27 cellular contexts compared by ENCODE assay signal in genomic region chr13:110277357-110277950, GRCh38. TPM values are rescaled to one million over a fixed set of nuclear protein-coding genes. Genes with fewer than 3 reads are reported as not detected.
DNase-seq lines count a peak whose midpoint lies in the region; ATAC-seq and TF ChIP-seq lines count a peak whose summit lies in the region.
"Had no signal": no experiment of that assay in that cellular context is flagged by ENCODE, and none has a peak within 500 bp of the region (broad histone marks: within the 10 kb centered on the region; RNA-seq: fewer than 3 reads in every experiment).

No MANE protein-coding gene starts in this region.

- no TSS peak for BruUV-seq in PC-3 (replicated peaks; lab: Mats Ljungman, UMichigan)

- H3K9ac ChIP-seq in smooth muscle cell (ENCODE audit: low read depth) (no peak overlapping the region), PC-3 (ENCODE audit: low read length) (no peak overlapping the region)

- H3K4me2 ChIP-seq in smooth muscle cell (no peak overlapping the region), PC-3 (ENCODE audit: low read length) (no peak overlapping the region)

- H3K4me3 ChIP-seq in coronary artery (no peak overlapping the region), lower leg skin (ENCODE audit: low read depth, poor library complexity, severe bottlenecking) (no peak overlapping the region), smooth muscle cell (no peak overlapping the region), PC-3 (ENCODE audit: low read length) (no peak overlapping the region)
- H3K4me3 ChIP-seq: HAP-1, heart left ventricle, prostate gland, skin epidermis, upper lobe of right lung had no signal

- peaks cover 83% of the 10 kb centered on the region for H3F3A ChIP-seq in smooth muscle cell (ENCODE audit: low read depth)
- H3F3A ChIP-seq in PC-3 (ENCODE audit: low read length, unreplicated experiment): no peaks in the 10 kb centered on the region

- H4K20me1 ChIP-seq in smooth muscle cell (ENCODE audit: low read depth) (peaks cover 100% of the 10 kb centered on the region), PC-3 (ENCODE audit: low read length) (no peaks in the 10 kb centered on the region)

- H3K27ac ChIP-seq in coronary artery (peak overlapping the region; percentile 43 to 71), smooth muscle cell (ENCODE audit: low read depth) (peak overlapping the region; percentile 58), PC-3 (ENCODE audit: low read length) (no peak overlapping the region)
- H3K27ac ChIP-seq: prostate gland, skin epidermis, upper lobe of right lung, WERI-Rb-1 had no signal

- H3K27me3 Mint-ChIP-seq in T-helper 2 cell treated with Interferon-gamma antibody and Interleukin-4, amounts not matched to agents 5 μg/mL and 100 μg/mL, for 36 hours (ENCODE audit: low read depth): peaks cover 13% of the 10 kb centered on the region
- H3K27me3 Mint-ChIP-seq: IgD-negative memory B cell, memory B cell had no signal

- no peaks in the 10 kb centered on the region for H3K36me3 Mint-ChIP-seq in T-helper 2 cell treated with Interferon-gamma antibody and Interleukin-4, amounts not matched to agents 5 μg/mL and 100 μg/mL, for 36 hours (ENCODE audit: low read depth)
- H3K36me3 Mint-ChIP-seq: CD14-positive monocyte, IgD-negative memory B cell, memory B cell had no signal

- no peaks in the 10 kb centered on the region for H3K9me3 Mint-ChIP-seq in T-helper 2 cell treated with Interferon-gamma antibody and Interleukin-4, amounts not matched to agents 5 μg/mL and 100 μg/mL, for 36 hours
- H3K9me3 Mint-ChIP-seq: activated CD4-positive, alpha-beta T cell treated with anti-CD3 and anti-CD28 coated beads, Interleukin-2, amount 10 ng/mL, durations not matched to agents 24 days and 14 days; activated naive CD4-positive, alpha-beta T cell treated with anti-CD3 and anti-CD28 coated beads for 36 hours; dendritic cell treated with granulocyte-macrophage colony-stimulating factor and Interleukin-4, amounts not matched to agents 40 ng/mL and 50 ng/mL, for 4 days; memory B cell had no signal

- intact Hi-C loops in lower leg skin (cut with DNase I; ENCODE audit: low total_unique reads) (no loop called here), PC-3 (cut with micrococcal nuclease) (no loop called here)

- H3K4me1 ChIP-seq in smooth muscle cell (ENCODE audit: low read depth) (no peaks in the 10 kb centered on the region), PC-3 (ENCODE audit: insufficient read depth, low read length) (no peaks in the 10 kb centered on the region)
- H3K4me1 ChIP-seq: HAP-1, prostate gland had no signal

- H3K9me3 ChIP-seq in smooth muscle cell (replicated peaks; ENCODE audit: low read depth): no peaks in the 10 kb centered on the region
- H3K9me3 ChIP-seq in PC-3 (ENCODE audit: low read length): no peaks in the 10 kb centered on the region
- H3K9me3 ChIP-seq: HAP-1, heart left ventricle, prostate gland, upper lobe of right lung had no signal

- peak; percentile 16 for DNase-seq in HCEC 1CT
- DNase-seq in coronary artery (ENCODE audit: low spot score): no peak
- peak; percentile 11 to 50 for DNase-seq in lower leg skin (ENCODE audit: low spot score in 2 of 2)
- no peak for DNase-seq in smooth muscle cell (lab: John Stamatoyannopoulos, UW; ENCODE audit: unreplicated experiment)
- DNase-seq in T-helper 2 cell treated with Interferon-gamma antibody and Interleukin-4, amounts not matched to agents 5 μg/mL and 100 μg/mL, for 36 hours (ENCODE audit: low spot score): no peak
- no peak for DNase-seq in PC-3
- DNase-seq in SHP77 treated with DMSO at 0.1 percent for 48 hours (lab: John Stamatoyannopoulos, UW): no peak
- DNase-seq: activated CD4-positive, alpha-beta T cell treated with anti-CD3 and anti-CD28 coated beads, Interleukin-2, amount 10 ng/mL, durations not matched to agents 24 days and 14 days; activated naive CD4-positive, alpha-beta T cell treated with anti-CD3 and anti-CD28 coated beads for 36 hours; activated T-cell treated with anti-CD3 and anti-CD28 coated beads, Interleukin-2, amount 50 U/mL, for 48 hours; amniotic stem cell; DMS79 treated with DMSO at 0.1 percent for 48 hours; NCI-H1048; NCI-H1694; stimulated activated CD4-positive, alpha-beta T cell treated with anti-CD3 and anti-CD28 coated beads, Interleukin-1b, Interleukin-23, amount 100 ng/mL, for 48 hours; stimulated activated CD8-positive, alpha-beta memory T cell treated with anti-CD3 and anti-CD28 coated beads, Interleukin-4, amount 100 ng/mL, for 48 hours; upper lobe of right lung; WERI-Rb-1 had no signal

- H3K27me3 ChIP-seq in smooth muscle cell (ENCODE audit: low read depth) (no peaks in the 10 kb centered on the region), PC-3 (ENCODE audit: low read length) (no peaks in the 10 kb centered on the region)
- H3K27me3 ChIP-seq: heart left ventricle, upper lobe of right lung had no signal

- POLR2A ChIA-PET in PC-3 (lab: Charles Lee; ENCODE audit: unreplicated experiment): no interaction called here

- H3K27ac Mint-ChIP-seq in T-helper 2 cell treated with Interferon-gamma antibody and Interleukin-4, amounts not matched to agents 5 μg/mL and 100 μg/mL, for 36 hours: no peak overlapping the region
- H3K27ac Mint-ChIP-seq: activated CD4-positive, alpha-beta T cell treated with anti-CD3 and anti-CD28 coated beads, Interleukin-2, amount 10 ng/mL, durations not matched to agents 24 days and 14 days; activated naive CD4-positive, alpha-beta T cell treated with anti-CD3 and anti-CD28 coated beads for 36 hours; CD14-positive monocyte; dendritic cell treated with granulocyte-macrophage colony-stimulating factor and Interleukin-4, amounts not matched to agents 40 ng/mL and 50 ng/mL, for 4 days; IgD-negative memory B cell; memory B cell had no signal

- H3K4me1 Mint-ChIP-seq in T-helper 2 cell treated with Interferon-gamma antibody and Interleukin-4, amounts not matched to agents 5 μg/mL and 100 μg/mL, for 36 hours (ENCODE audit: low read depth): no peaks in the 10 kb centered on the region
- H3K4me1 Mint-ChIP-seq: activated CD4-positive, alpha-beta T cell treated with anti-CD3 and anti-CD28 coated beads, Interleukin-2, amount 10 ng/mL, durations not matched to agents 24 days and 14 days; CD14-positive monocyte; IgD-negative memory B cell; memory B cell had no signal

- H3K36me3 ChIP-seq in smooth muscle cell (ENCODE audit: low read depth) (no peaks in the 10 kb centered on the region), PC-3 (ENCODE audit: low read depth, low read length) (no peaks in the 10 kb centered on the region)
- H3K36me3 ChIP-seq: HAP-1, prostate gland, upper lobe of right lung, WERI-Rb-1 had no signal

- no peaks in the 10 kb centered on the region for H3K9me2 ChIP-seq in PC-3 (replicated peaks; ENCODE audit: low read length)

- no peak for TF ChIP-seq POLR2A in lower leg skin (IDR thresholded peaks at IDR 0.05)

- ATAC-seq in GM19452 (IDR thresholded peaks at IDR 0.05; ENCODE audit: unreplicated experiment) (no peak), PC-3 (no peak)
- ATAC-seq: upper lobe of right lung had no signal

- no peak overlapping the region for H3K4me3 Mint-ChIP-seq in T-helper 2 cell treated with Interferon-gamma antibody and Interleukin-4, amounts not matched to agents 5 μg/mL and 100 μg/mL, for 36 hours
- H3K4me3 Mint-ChIP-seq: activated CD4-positive, alpha-beta T cell treated with anti-CD3 and anti-CD28 coated beads, Interleukin-2, amount 10 ng/mL, durations not matched to agents 24 days and 14 days; activated naive CD4-positive, alpha-beta T cell treated with anti-CD3 and anti-CD28 coated beads for 36 hours; CD14-positive monocyte; dendritic cell treated with granulocyte-macrophage colony-stimulating factor and Interleukin-4, amounts not matched to agents 40 ng/mL and 50 ng/mL, for 4 days; IgD-negative memory B cell; memory B cell had no signal

- H2AFZ ChIP-seq in smooth muscle cell (ENCODE audit: low read depth) (no peak overlapping the region), PC-3 (ENCODE audit: low read length) (no peak overlapping the region)

- H3K79me2 ChIP-seq in smooth muscle cell (ENCODE audit: low read depth) (peaks cover 100% of the 10 kb centered on the region), PC-3 (ENCODE audit: low read length) (no peaks in the 10 kb centered on the region)

- TF ChIP-seq CTCF in coronary artery (IDR thresholded peaks at IDR 0.05) (no peak), lower leg skin (IDR thresholded peaks at IDR 0.05) (no peak), smooth muscle cell (IDR thresholded peaks at IDR 0.05; ENCODE audit: borderline replicate concordance, insufficient read depth, poor library complexity, severe bottlenecking) (no peak), PC-3 (conservative IDR thresholded peaks at IDR 0.05; ENCODE audit: low read depth, low read length) (no peak)

- WGBS in lower leg skin, 2 donors: 70 to 78% methylated on average over 5 of the region's 5 CpGs
- WGBS in smooth muscle cell (ENCODE audit: low lambda C conversion rate): 43% methylated on average over 5 of the region's 5 CpGs

- CTCF ChIA-PET in PC-3 (lab: Charles Lee): no interaction called here

RNA-seq across cellular contexts. Expression of gene COL4A1, which starts 29.5 kb away (rescaled TPM):
- total RNA-seq in lower leg skin (100 to 1,000 TPM in 1 of 4 donors, 10 to 100 TPM in 3; 41.0 to 105 (median 56.7) TPM), smooth muscle cell (4,372 and 5,353 TPM in 2 replicates), PC-3 (2014; rRNA removed) (35.7 and 48.7 TPM in 2 replicates)
- polyA plus RNA-seq in smooth muscle cell: 1,844 and 2,409 TPM in 2 replicates
- total RNA-seq: activated CD4-positive, alpha-beta T cell treated with anti-CD3 and anti-CD28 coated beads, Interleukin-2, amount 10 ng/mL, durations not matched to agents 24 days and 14 days had no signal
- polyA plus RNA-seq: IgD-negative memory B cell had no signal

RNA-seq across cellular contexts. Expression of gene COL4A2, which starts 29.6 kb away (rescaled TPM):
- 100 to 1,000 TPM in 1 of 4 donors, 10 to 100 TPM in 3; 40.8 to 119 (median 58.9) TPM for total RNA-seq in lower leg skin
- 1,456 and 1,535 TPM in 2 replicates for total RNA-seq in smooth muscle cell
- 2,012 and 2,786 TPM in 2 replicates for polyA plus RNA-seq in smooth muscle cell
- 74.5 and 127 TPM in 2 replicates for total RNA-seq in PC-3 (2014; rRNA removed)
- total RNA-seq: activated CD4-positive, alpha-beta T cell treated with anti-CD3 and anti-CD28 coated beads, Interleukin-2, amount 10 ng/mL, durations not matched to agents 24 days and 14 days; activated naive CD4-positive, alpha-beta T cell treated with anti-CD3 and anti-CD28 coated beads for 36 hours had no signal
- polyA plus RNA-seq: CD14-positive monocyte, IgD-negative memory B cell had no signal

Comparison
In these comparisons a context has a peak if more than half of its experiments do, and no peak if none do; other contexts are left out.
1. DNase-seq: peak in HCEC 1CT (single experiment) and lower leg skin (2 of 2); none in coronary artery (single experiment), smooth muscle cell (single experiment), T-helper 2 cell treated with Interferon-gamma antibody and Interleukin-4, amounts not matched to agents 5 μg/mL and 100 μg/mL, for 36 hours (single experiment), PC-3 (single experiment) and SHP77 treated with DMSO at 0.1 percent for 48 hours (single experiment).
2. RNA of gene COL4A1, which starts 29.5 kb away (total RNA-seq): 4,372 to 5,353 TPM in smooth muscle cell; 41.0 to 105 TPM in lower leg skin and 35.7 to 48.7 TPM in PC-3; every median in the first group is over 10 times any median in the second.
3. RNA of gene COL4A2, which starts 29.6 kb away (total RNA-seq): 1,456 to 1,535 TPM in smooth muscle cell; 74.5 to 127 TPM in PC-3 and 40.8 to 119 TPM in lower leg skin; every median in the first group is over 10 times any median in the second.